11 cellular contexts compared by ENCODE assay signal in genomic region chr19:2044709-2045500, GRCh38. TPM values are rescaled to one million over a fixed set of nuclear protein-coding genes. Genes with fewer than 3 reads are reported as not detected.
DNase-seq lines count a peak whose midpoint lies in the region; ATAC-seq, FAIRE-seq and TF ChIP-seq lines count a peak whose summit lies in the region.
"Had no signal": no experiment of that assay in that cellular context is flagged by ENCODE, and none has a peak within 500 bp of the region (broad histone marks: within the 10 kb centered on the region; RNA-seq: fewer than 3 reads in every experiment).

No MANE protein-coding gene starts in this region.

- H3K9me3 ChIP-seq in HepG2 (ENCODE audit: low read length) = no peaks in the 10 kb centered on the region
- H3K9me3 ChIP-seq in tibial artery = no peaks in the 10 kb centered on the region

- no peak for FAIRE-seq in HepG2 (lab: Jason Lieb, UNC)
- FAIRE-seq: frontal cortex had no signal

- in situ Hi-C loops in HepG2 (cut with HindIII; ENCODE audit: extremely low pct_ligation_motif_present, low pct_unique_long_range_greater_than_20kb) = no loop called here

- no peak overlapping the region for H3K27ac ChIP-seq in HepG2 (ENCODE audit: extremely low read length, insufficient read depth, low read length)
- H3K27ac ChIP-seq in tibial artery = peak overlapping the region; percentile 46 to 56

- intact Hi-C loops in activated CD8-positive, alpha-beta T cell treated with anti-CD3 and anti-CD28 coated beads for 36 hours (cut with micrococcal nuclease) = no loop called here
- intact Hi-C loops in HepG2 (cut with micrococcal nuclease; ENCODE audit: unreplicated experiment) = no loop called here
- intact Hi-C loops in tibial artery (cut with DNase I; ENCODE audit: low total_unique reads) = no loop called here

- H3K36me3 ChIP-seq in HepG2 (replicated peaks in 1 of 2; ENCODE audit: control insufficient read depth in 1 of 2, insufficient read depth in 2 of 2, low read length in 2 of 2) (peaks cover 21 to 47% of the 10 kb centered on the region in 2 experiments), tibial artery (peaks cover 42 to 79% (median 60%) of the 10 kb centered on the region in 3 donors)

- H3K4me1 Mint-ChIP-seq in activated naive CD4-positive, alpha-beta T cell treated with anti-CD3 and anti-CD28 coated beads, Interleukin-2, amount 10 ng/mL, durations not matched to agents 7 days and 5 days = peaks cover 56% of the 10 kb centered on the region
- H3K4me1 Mint-ChIP-seq in activated CD8-positive, alpha-beta T cell treated with anti-CD3 and anti-CD28 coated beads for 36 hours (ENCODE audit: low read depth) = peaks cover 53% of the 10 kb centered on the region

- H3K27me3 ChIP-seq in HepG2 (ENCODE audit: control insufficient read depth in 1 of 2, insufficient read depth in 2 of 2, low read length in 2 of 2) (no peaks in the 10 kb centered on the region), tibial artery (no peaks in the 10 kb centered on the region)

- no peak overlapping the region for H3K9ac ChIP-seq in HepG2 (ENCODE audit: insufficient read depth, low read depth, low read length)

- no peak for TF ChIP-seq RAD21 in HepG2 (CRISPR knock-in tag; IDR thresholded peaks at IDR 0.05)

- no peak overlapping the region for H3K4me3 Mint-ChIP-seq in activated naive CD4-positive, alpha-beta T cell treated with anti-CD3 and anti-CD28 coated beads, Interleukin-2, amount 10 ng/mL, durations not matched to agents 7 days and 5 days
- H3K4me3 Mint-ChIP-seq in activated CD8-positive, alpha-beta T cell treated with anti-CD3 and anti-CD28 coated beads for 36 hours = no peak overlapping the region

- TF ChIP-seq CTCF in activated CD8-positive, alpha-beta T cell treated with anti-CD3 and anti-CD28 coated beads for 36 hours (IDR thresholded peaks at IDR 0.05) = no peak
- no peak for TF ChIP-seq CTCF in HepG2 (CRISPR knock-in tag; IDR thresholded peaks at IDR 0.05)
- TF ChIP-seq CTCF in tibial artery (IDR thresholded peaks at IDR 0.05) = no peak

- H3K36me3 Mint-ChIP-seq in activated naive CD4-positive, alpha-beta T cell treated with anti-CD3 and anti-CD28 coated beads, Interleukin-2, amount 10 ng/mL, durations not matched to agents 7 days and 5 days = peaks cover 25% of the 10 kb centered on the region
- H3K36me3 Mint-ChIP-seq in activated CD8-positive, alpha-beta T cell treated with anti-CD3 and anti-CD28 coated beads for 36 hours (ENCODE audit: low read depth) = peaks cover 36% of the 10 kb centered on the region

- POLR2A ChIA-PET in activated CD8-positive, alpha-beta T cell treated with anti-CD3 and anti-CD28 coated beads for 36 hours (lab: Charles Lee) = interaction anchor here (0.9 to 6.3 kb wide), 3 partner anchors 8 to 13 kb away, joined by 4 to 58 read pairs (median 7); partner anchors contain the start of gene MKNK2
- POLR2A ChIA-PET in HepG2 (lab: Yijun Ruan, JAX) = no interaction called here

- DNase-seq in activated naive CD4-positive, alpha-beta T cell treated with anti-CD3 and anti-CD28 coated beads, Interleukin-2, amount 10 ng/mL, durations not matched to agents 7 days and 5 days = no peak
- no peak for DNase-seq in activated naive CD4-positive, alpha-beta T cell (lab: John Stamatoyannopoulos, UW)
- DNase-seq in activated CD8-positive, alpha-beta T cell treated with anti-CD3 and anti-CD28 coated beads for 36 hours = no peak
- DNase-seq in HepG2 (ENCODE audit: low spot score) (no peak), tibial artery (no peak), DMS153 treated with DMSO at 0.1 percent for 48 hours (lab: John Stamatoyannopoulos, UW; ENCODE audit: unreplicated experiment) (no peak)
- no peak for DNase-seq in stimulated activated CD4-positive, alpha-beta T cell treated with anti-CD3 and anti-CD28 coated beads, Interleukin-12 subunit alpha, Interleukin-12 subunit beta, amount 100 ng/mL, for 4 hours
- DNase-seq: AML-193, NCI-H510A had no signal

- no peaks in the 10 kb centered on the region for H3K9me3 Mint-ChIP-seq in activated naive CD4-positive, alpha-beta T cell treated with anti-CD3 and anti-CD28 coated beads, Interleukin-2, amount 10 ng/mL, durations not matched to agents 7 days and 5 days
- no peaks in the 10 kb centered on the region for H3K9me3 Mint-ChIP-seq in activated CD8-positive, alpha-beta T cell treated with anti-CD3 and anti-CD28 coated beads for 36 hours

- H3K4me1 ChIP-seq in HepG2 (ENCODE audit: insufficient read depth, low read length) (peaks cover 32% of the 10 kb centered on the region), tibial artery (peaks cover 16 to 89% (median 83%) of the 10 kb centered on the region in 4 donors)

- CTCF ChIA-PET in activated naive CD4-positive, alpha-beta T cell treated with anti-CD3 and anti-CD28 coated beads, Interleukin-2, amount 10 ng/mL, durations not matched to agents 7 days and 5 days (lab: Charles Lee) = interaction anchor here (1.2 kb wide), 1 partner anchor 11 kb away, joined by 3 read pairs; no protein-coding TSS in a partner anchor
- CTCF ChIA-PET in activated CD8-positive, alpha-beta T cell treated with anti-CD3 and anti-CD28 coated beads for 36 hours (lab: Charles Lee) = interaction anchor here (3.3 kb wide), 1 partner anchor 26 kb away, joined by 12 read pairs; no protein-coding TSS in a partner anchor
- CTCF ChIA-PET in HepG2 (lab: Yijun Ruan, JAX; ENCODE audit: low intra/inter-chr PET ratio, low total read pairs) = no interaction called here

- TF ChIP-seq POLR2A in HepG2 (IDR thresholded peaks at IDR 0.05; ENCODE audit: insufficient read depth in 1 of 2, low read depth in 2 of 2, low read length in 2 of 2) = no peak

- TF ChIP-seq EP300 in HepG2 (IDR thresholded peaks at IDR 0.05; ENCODE audit: low read depth in 2 of 2, low read length in 2 of 2) (no peak), HepG2 (CRISPR knock-in tag; IDR thresholded peaks at IDR 0.05; ENCODE audit: borderline replicate concordance) (no peak)

- H3K4me2 ChIP-seq in HepG2 (ENCODE audit: low read depth, low read length) = no peak overlapping the region

- no TSS peak for BruUV-seq in HepG2 (replicated peaks; lab: Mats Ljungman, UMichigan)

- peaks cover 27% of the 10 kb centered on the region for H3K79me2 ChIP-seq in HepG2 (ENCODE audit: insufficient read depth, low read length)

- H4K20me1 ChIP-seq in HepG2 (ENCODE audit: insufficient read depth, low read length) = peaks cover 41% of the 10 kb centered on the region

- H3K4me3 ChIP-seq in HepG2 (replicated peaks in 1 of 3; ENCODE audit: insufficient read depth in 1 of 3, low read depth in 2 of 3, low read length in 3 of 3) (no peak overlapping the region), tibial artery (no peak overlapping the region)

- peak overlapping the region; percentile 89 for H3K27ac Mint-ChIP-seq in activated naive CD4-positive, alpha-beta T cell treated with anti-CD3 and anti-CD28 coated beads, Interleukin-2, amount 10 ng/mL, durations not matched to agents 7 days and 5 days
- peak overlapping the region; percentile 3 for H3K27ac Mint-ChIP-seq in activated CD8-positive, alpha-beta T cell treated with anti-CD3 and anti-CD28 coated beads for 36 hours

- no peak overlapping the region for H2AFZ ChIP-seq in HepG2 (ENCODE audit: low read length)

- ATAC-seq in activated CD8-positive, alpha-beta T cell treated with anti-CD3 and anti-CD28 coated beads for 36 hours = no peak
- ATAC-seq in HepG2 = no peak
- ATAC-seq in GM21390 (IDR thresholded peaks at IDR 0.05; ENCODE audit: unreplicated experiment) = no peak

- H3K27me3 Mint-ChIP-seq in activated naive CD4-positive, alpha-beta T cell treated with anti-CD3 and anti-CD28 coated beads, Interleukin-2, amount 10 ng/mL, durations not matched to agents 7 days and 5 days = no peaks in the 10 kb centered on the region
- no peaks in the 10 kb centered on the region for H3K27me3 Mint-ChIP-seq in activated CD8-positive, alpha-beta T cell treated with anti-CD3 and anti-CD28 coated beads for 36 hours

- 98% methylated on average over 9 of the region's 18 CpGs for WGBS in HepG2 (ENCODE audit: low lambda C conversion rate)

RNA-seq across cellular contexts. Expression of gene MKNK2, which starts 6.1 kb away (rescaled TPM):
- total RNA-seq in activated CD8-positive, alpha-beta T cell treated with anti-CD3 and anti-CD28 coated beads for 36 hours = 100 to 1,000 TPM; 323 to 327 TPM
- 35.5 and 44.9 TPM in 2 replicates for total RNA-seq in HepG2 (2016; rRNA removed; fragmentation: Illumina TruSeq; extraction: Trizol)
- total RNA-seq in HepG2 (2016; cell fraction: cytosol; rRNA removed; fragmentation: Illumina TruSeq; extraction: Trizol; ENCODE audit: low read depth) = 52.3 and 57.0 TPM in 2 replicates
- 30.7 and 45.2 TPM in 2 replicates for total RNA-seq in HepG2 (2016; cell fraction: insoluble cytoplasmic fraction; rRNA removed; fragmentation: Illumina TruSeq; extraction: Trizol)
- 90.7 and 98.8 TPM in 2 replicates for total RNA-seq in HepG2 (2016; cell fraction: membrane; rRNA removed; fragmentation: Illumina TruSeq; extraction: Trizol)
- total RNA-seq in HepG2 (2016; cell fraction: nucleus; rRNA removed; fragmentation: Illumina TruSeq; extraction: Trizol) = 29.7 and 31.4 TPM in 2 replicates
- 112 and 129 TPM in 2 replicates for polyA plus RNA-seq in HepG2 (2011; rRNA removed)
- 75.6 and 125 TPM in 2 replicates for polyA plus RNA-seq in HepG2 (2011; cell fraction: cytosol; rRNA removed)
- polyA plus RNA-seq in HepG2 (2011; cell fraction: nucleus; rRNA removed) = 253 and 307 TPM in 2 replicates
- polyA plus RNA-seq in HepG2 (2012) = 68.1 and 73.6 TPM in 2 replicates
- 65.6 and 66.5 TPM in 2 replicates for polyA plus RNA-seq in HepG2 (2016; cell fraction: cytosol; fragmentation: Illumina TruSeq; extraction: Trizol; ENCODE audit: low read depth)
- 34.0 and 45.2 TPM in 2 replicates for polyA plus RNA-seq in HepG2 (2016; cell fraction: insoluble cytoplasmic fraction; fragmentation: Illumina TruSeq; extraction: Trizol; ENCODE audit: low read depth)
- 77.4 and 85.7 TPM in 2 replicates for polyA plus RNA-seq in HepG2 (2016; cell fraction: membrane; fragmentation: Illumina TruSeq; extraction: Trizol; ENCODE audit: low read depth)
- 73.2 and 74.3 TPM in 2 replicates for polyA plus RNA-seq in HepG2 (2016; cell fraction: nucleus; fragmentation: Illumina TruSeq; extraction: Trizol; ENCODE audit: insufficient read depth, low read depth)
- polyA minus RNA-seq in HepG2 (2011; rRNA and poly(A)+ RNA removed; ENCODE audit: low replicate concordance) = 79.7 and 204 TPM in 2 replicates
- 99.9 and 101 TPM in 2 replicates for polyA minus RNA-seq in HepG2 (2011; cell fraction: cytosol; rRNA and poly(A)+ RNA removed)
- polyA minus RNA-seq in HepG2 (2011; cell fraction: nucleus; rRNA and poly(A)+ RNA removed) = 40.2 and 51.7 TPM in 2 replicates

RNA-seq across cellular contexts. Expression of gene BTBD2, which starts 29.4 kb away (rescaled TPM):
- total RNA-seq in activated CD8-positive, alpha-beta T cell treated with anti-CD3 and anti-CD28 coated beads for 36 hours = 10 to 100 TPM; 36.5 to 44.6 TPM
- 28.1 and 30.9 TPM in 2 replicates for total RNA-seq in HepG2 (2016; rRNA removed; fragmentation: Illumina TruSeq; extraction: Trizol)
- 33.3 and 38.0 TPM in 2 replicates for total RNA-seq in HepG2 (2016; cell fraction: cytosol; rRNA removed; fragmentation: Illumina TruSeq; extraction: Trizol; ENCODE audit: low read depth)
- total RNA-seq in HepG2 (2016; cell fraction: insoluble cytoplasmic fraction; rRNA removed; fragmentation: Illumina TruSeq; extraction: Trizol) = 26.7 and 27.1 TPM in 2 replicates
- total RNA-seq in HepG2 (2016; cell fraction: membrane; rRNA removed; fragmentation: Illumina TruSeq; extraction: Trizol) = 73.7 and 74.9 TPM in 2 replicates
- 18.7 and 18.8 TPM in 2 replicates for total RNA-seq in HepG2 (2016; cell fraction: nucleus; rRNA removed; fragmentation: Illumina TruSeq; extraction: Trizol)
- polyA plus RNA-seq in HepG2 (2011; rRNA removed) = 45.3 and 45.6 TPM in 2 replicates
- polyA plus RNA-seq in HepG2 (2011; cell fraction: cytosol; rRNA removed) = 23.9 and 43.2 TPM in 2 replicates
- polyA plus RNA-seq in HepG2 (2011; cell fraction: nucleus; rRNA removed) = 43.1 and 48.6 TPM in 2 replicates
- 46.5 and 49.0 TPM in 2 replicates for polyA plus RNA-seq in HepG2 (2012)
- 74.0 and 79.4 TPM in 2 replicates for polyA plus RNA-seq in HepG2 (2016; cell fraction: cytosol; fragmentation: Illumina TruSeq; extraction: Trizol; ENCODE audit: low read depth)
- polyA plus RNA-seq in HepG2 (2016; cell fraction: insoluble cytoplasmic fraction; fragmentation: Illumina TruSeq; extraction: Trizol; ENCODE audit: low read depth) = 39.4 and 51.6 TPM in 2 replicates
- 106 and 123 TPM in 2 replicates for polyA plus RNA-seq in HepG2 (2016; cell fraction: membrane; fragmentation: Illumina TruSeq; extraction: Trizol; ENCODE audit: low read depth)
- 43.6 and 45.5 TPM in 2 replicates for polyA plus RNA-seq in HepG2 (2016; cell fraction: nucleus; fragmentation: Illumina TruSeq; extraction: Trizol; ENCODE audit: insufficient read depth, low read depth)
- 32.8 and 55.6 TPM in 2 replicates for polyA minus RNA-seq in HepG2 (2011; rRNA and poly(A)+ RNA removed; ENCODE audit: low replicate concordance)
- 39.1 and 43.2 TPM in 2 replicates for polyA minus RNA-seq in HepG2 (2011; cell fraction: cytosol; rRNA and poly(A)+ RNA removed)
- 10.3 and 12.1 TPM in 2 replicates for polyA minus RNA-seq in HepG2 (2011; cell fraction: nucleus; rRNA and poly(A)+ RNA removed)

RNA-seq across cellular contexts. Expression of gene MOB3A, which starts 51.2 kb away (rescaled TPM):
- 100 to 1,000 TPM; 175 to 185 TPM for total RNA-seq in activated CD8-positive, alpha-beta T cell treated with anti-CD3 and anti-CD28 coated beads for 36 hours
- 3.5 and 4.3 TPM in 2 replicates for total RNA-seq in HepG2 (2016; rRNA removed; fragmentation: Illumina TruSeq; extraction: Trizol)
- total RNA-seq in HepG2 (2016; cell fraction: cytosol; rRNA removed; fragmentation: Illumina TruSeq; extraction: Trizol; ENCODE audit: low read depth) = 2.2 and 2.7 TPM in 2 replicates
- total RNA-seq in HepG2 (2016; cell fraction: insoluble cytoplasmic fraction; rRNA removed; fragmentation: Illumina TruSeq; extraction: Trizol) = 3.5 and 4.0 TPM in 2 replicates
- total RNA-seq in HepG2 (2016; cell fraction: membrane; rRNA removed; fragmentation: Illumina TruSeq; extraction: Trizol) = 2.7 and 3.2 TPM in 2 replicates
- 2.4 and 2.5 TPM in 2 replicates for total RNA-seq in HepG2 (2016; cell fraction: nucleus; rRNA removed; fragmentation: Illumina TruSeq; extraction: Trizol)
- polyA plus RNA-seq in HepG2 (2011; rRNA removed) = 17.8 and 20.3 TPM in 2 replicates
- 13.9 and 16.9 TPM in 2 replicates for polyA plus RNA-seq in HepG2 (2011; cell fraction: cytosol; rRNA removed)
- 10.8 and 12.6 TPM in 2 replicates for polyA plus RNA-seq in HepG2 (2011; cell fraction: nucleus; rRNA removed)
- 6.2 and 6.8 TPM in 2 replicates for polyA plus RNA-seq in HepG2 (2012)
- 0.97 and 1.0 TPM in 2 replicates for polyA plus RNA-seq in HepG2 (2016; cell fraction: cytosol; fragmentation: Illumina TruSeq; extraction: Trizol; ENCODE audit: low read depth)
- polyA plus RNA-seq in HepG2 (2016; cell fraction: insoluble cytoplasmic fraction; fragmentation: Illumina TruSeq; extraction: Trizol; ENCODE audit: low read depth) = 6.2 and 7.9 TPM in 2 replicates
- 2.8 TPM in 2 replicates for polyA plus RNA-seq in HepG2 (2016; cell fraction: membrane; fragmentation: Illumina TruSeq; extraction: Trizol; ENCODE audit: low read depth)
- 6.6 and 6.8 TPM in 2 replicates for polyA plus RNA-seq in HepG2 (2016; cell fraction: nucleus; fragmentation: Illumina TruSeq; extraction: Trizol; ENCODE audit: insufficient read depth, low read depth)
- polyA minus RNA-seq in HepG2 (2011; rRNA and poly(A)+ RNA removed; ENCODE audit: low replicate concordance) = 23.6 and 71.5 TPM in 2 replicates
- polyA minus RNA-seq in HepG2 (2011; cell fraction: cytosol; rRNA and poly(A)+ RNA removed) = 19.3 and 25.0 TPM in 2 replicates
- 5.3 and 6.0 TPM in 2 replicates for polyA minus RNA-seq in HepG2 (2011; cell fraction: nucleus; rRNA and poly(A)+ RNA removed)

RNA-seq across cellular contexts. Expression of gene IZUMO4, which starts 51.8 kb away (rescaled TPM):
- total RNA-seq in activated CD8-positive, alpha-beta T cell treated with anti-CD3 and anti-CD28 coated beads for 36 hours = 10 to 100 TPM; 22.6 to 23.0 TPM
- total RNA-seq in HepG2 (2016; rRNA removed; fragmentation: Illumina TruSeq; extraction: Trizol) = 0.24 and 0.77 TPM in 2 replicates
- 0.79 and 0.91 TPM in 2 replicates for total RNA-seq in HepG2 (2016; cell fraction: cytosol; rRNA removed; fragmentation: Illumina TruSeq; extraction: Trizol; ENCODE audit: low read depth)
- total RNA-seq in HepG2 (2016; cell fraction: insoluble cytoplasmic fraction; rRNA removed; fragmentation: Illumina TruSeq; extraction: Trizol) = 0.34 and 1.5 TPM in 2 replicates
- 0.83 and 1.5 TPM in 2 replicates for total RNA-seq in HepG2 (2016; cell fraction: membrane; rRNA removed; fragmentation: Illumina TruSeq; extraction: Trizol)
- 1.1 and 2.5 TPM in 2 replicates for total RNA-seq in HepG2 (2016; cell fraction: nucleus; rRNA removed; fragmentation: Illumina TruSeq; extraction: Trizol)
- polyA plus RNA-seq in HepG2 (2011; rRNA removed) = 3.9 and 4.1 TPM in 2 replicates
- polyA plus RNA-seq in HepG2 (2011; cell fraction: cytosol; rRNA removed) = 0.55 and 0.75 TPM in 2 replicates
- polyA plus RNA-seq in HepG2 (2011; cell fraction: nucleus; rRNA removed) = 66.6 and 91.0 TPM in 2 replicates
- polyA plus RNA-seq in HepG2 (2012) = 1.7 and 4.4 TPM in 2 replicates
- 0.57 and 1.2 TPM in 2 replicates for polyA plus RNA-seq in HepG2 (2016; cell fraction: cytosol; fragmentation: Illumina TruSeq; extraction: Trizol; ENCODE audit: low read depth)
- polyA plus RNA-seq in HepG2 (2016; cell fraction: insoluble cytoplasmic fraction; fragmentation: Illumina TruSeq; extraction: Trizol; ENCODE audit: low read depth) = 0.45 and 0.53 TPM in 2 replicates
- polyA plus RNA-seq in HepG2 (2016; cell fraction: membrane; fragmentation: Illumina TruSeq; extraction: Trizol; ENCODE audit: low read depth) = 0.94 TPM in 2 replicates
- polyA plus RNA-seq in HepG2 (2016; cell fraction: nucleus; fragmentation: Illumina TruSeq; extraction: Trizol; ENCODE audit: insufficient read depth, low read depth) = 4.3 and 6.3 TPM in 2 replicates
- polyA minus RNA-seq in HepG2 (2011; rRNA and poly(A)+ RNA removed; ENCODE audit: low replicate concordance) = 0.54 and 2.7 TPM in 2 replicates
- polyA minus RNA-seq in HepG2 (2011; cell fraction: cytosol; rRNA and poly(A)+ RNA removed) = not detected in 2 replicates
- 1.9 and 4.2 TPM in 2 replicates for polyA minus RNA-seq in HepG2 (2011; cell fraction: nucleus; rRNA and poly(A)+ RNA removed)

Comparison
In these comparisons a context has a peak if more than half of its experiments do, and no peak if none do; other contexts are left out.
1. RNA of gene MOB3A, which starts 51.2 kb away (total RNA-seq): 175 to 185 TPM in activated CD8-positive, alpha-beta T cell treated with anti-CD3 and anti-CD28 coated beads for 36 hours; 2.2 to 4.3 TPM in HepG2; every median in the first group is over 10 times any median in the second.